1 cellular context compared by ENCODE assay signal in genomic region chr5:53475320-53475719, GRCh38.
TF ChIP-seq lines count a peak whose summit lies in the region.

No MANE protein-coding gene starts in this region.

TF ChIP-seq in HepG2, 621 proteins besides CTCF, POLR2A, EP300 and RAD21:
- TF ChIP-seq ZBTB43 (CRISPR knock-in tag; conservative IDR thresholded peaks at IDR 0.05) (no peak), RARA (CRISPR knock-in tag; IDR thresholded peaks at IDR 0.05) (peak; percentile 41; the same call in 1 of the 2 replicates), PBX2 (CRISPR knock-in tag; IDR thresholded peaks at IDR 0.05) (peak; percentile 80), ZBTB34 (CRISPR knock-in tag; IDR thresholded peaks at IDR 0.05) (no peak), MED1 (CRISPR knock-in tag; IDR thresholded peaks at IDR 0.05) (peak; percentile 36; the same call in 1 of the 2 replicates)
